ENCODE assay signal across 1 cellular context in genomic region chr14:54902521-54903420, GRCh38.
TF ChIP-seq lines count a peak whose summit lies in the region.

GCH1 (minus strand) TSS chr14:54902826; CDS start chr14:54902663, 163 bp downstream.

TF ChIP-seq in GM12878, 131 proteins besides CTCF, POLR2A, EP300 and RAD21 (continued from another document):
- TF ChIP-seq KAT2A (conservative IDR thresholded peaks at IDR 0.05; ENCODE audit: control insufficient read depth, low read depth, low read length), result no peak
- TF ChIP-seq TBL1XR1 (IDR thresholded peaks at IDR 0.05; ENCODE audit: low read depth, low read length), result no peak
- TF ChIP-seq IRF3 (IDR thresholded peaks at IDR 0.05), result no peak
- TF ChIP-seq MEF2A (IDR thresholded peaks at IDR 0.05; ENCODE audit: insufficient read depth, low read depth, low read length), result no peak
- TF ChIP-seq CBX3 (IDR thresholded peaks at IDR 0.05; ENCODE audit: borderline replicate concordance, low read depth), result no peak
- TF ChIP-seq BHLHE40 (IDR thresholded peaks at IDR 0.05; ENCODE audit: borderline replicate concordance in 1 of 2, low read depth in 2 of 2, low read length in 1 of 2), result peak in 1 of 2 experiments; percentile 32; a peak in 1 of 4 replicates
- TF ChIP-seq ZNF207 (IDR thresholded peaks at IDR 0.05; ENCODE audit: borderline replicate concordance), result no peak; the same call in 1 of the 2 replicates
- TF ChIP-seq HDAC2 (IDR thresholded peaks at IDR 0.05), result no peak
- no peak for TF ChIP-seq ELK1 (IDR thresholded peaks at IDR 0.05; ENCODE audit: low read depth, low read length)
- TF ChIP-seq CEBPZ (IDR thresholded peaks at IDR 0.05; ENCODE audit: low read depth, low read length), result no peak
- peak; percentile 58; the same call in 1 of the 2 replicates for TF ChIP-seq TAF1 (IDR thresholded peaks at IDR 0.05; ENCODE audit: borderline replicate concordance, low read depth, low read length)
- TF ChIP-seq RBBP5 (conservative IDR thresholded peaks at IDR 0.05), result no peak
- TF ChIP-seq GATAD2B (conservative IDR thresholded peaks at IDR 0.05; ENCODE audit: low read depth), result peak; percentile 57; the same call in 1 of the 2 replicates
- no peak for TF ChIP-seq SMC3 (IDR thresholded peaks at IDR 0.05; ENCODE audit: borderline replicate concordance, low read length)
- no peak for TF ChIP-seq SPI1 (IDR thresholded peaks at IDR 0.05; ENCODE audit: borderline replicate concordance, insufficient read depth, low read depth, low read length)
- no peak for TF ChIP-seq CHD4 (IDR thresholded peaks at IDR 0.05)
- no peak for TF ChIP-seq CEBPB (IDR thresholded peaks at IDR 0.05; ENCODE audit: borderline replicate concordance in 1 of 2, low read depth in 2 of 2, low read length in 2 of 2)
- no peak for TF ChIP-seq BCLAF1 (IDR thresholded peaks at IDR 0.05)
- TF ChIP-seq EZH2 (IDR thresholded peaks at IDR 0.05; ENCODE audit: borderline replicate concordance, control insufficient read depth, low read depth, low read length), result no peak
- TF ChIP-seq FOXM1 (IDR thresholded peaks at IDR 0.05; ENCODE audit: low read depth, low read length), result no peak
- no peak for TF ChIP-seq HDAC6 (IDR thresholded peaks at IDR 0.05; ENCODE audit: unreplicated experiment)
- no peak for TF ChIP-seq STAT3 (IDR thresholded peaks at IDR 0.05; ENCODE audit: low read depth, low read length)
- TF ChIP-seq MYC (IDR thresholded peaks at IDR 0.05; ENCODE audit: insufficient read depth, insufficient read length, insufficient replicate concordance, low read length, severe bottlenecking), result no peak
- TF ChIP-seq SMARCA5 (IDR thresholded peaks at IDR 0.05), result no peak
- TF ChIP-seq TARDBP (IDR thresholded peaks at IDR 0.05; ENCODE audit: borderline replicate concordance), result no peak
- no peak for TF ChIP-seq RB1 (IDR thresholded peaks at IDR 0.05; ENCODE audit: borderline replicate concordance)
- TF ChIP-seq ETV6 (conservative IDR thresholded peaks at IDR 0.05 in 1 of 2, IDR thresholded peaks at IDR 0.05 in 1 of 2; ENCODE audit: borderline replicate concordance in 1 of 2, low read depth in 1 of 2), result no peak
- TF ChIP-seq TCF7 (IDR thresholded peaks at IDR 0.05; ENCODE audit: borderline replicate concordance), result no peak
- TF ChIP-seq ZNF622 (IDR thresholded peaks at IDR 0.05), result no peak
- TF ChIP-seq NFYA (IDR thresholded peaks at IDR 0.05; ENCODE audit: borderline replicate concordance, low read depth, low read length), result no peak
- TF ChIP-seq SRF (IDR thresholded peaks at IDR 0.05; ENCODE audit: low read depth in 2 of 2, low read length in 2 of 2), result peak; percentile 29 to 49; a peak in 1 of 4 replicates
- 0 out of 2 replicates have a peak, but pooled peaks have one; percentile 16 for TF ChIP-seq STAT1 (conservative IDR thresholded peaks at IDR 0.05)
- TF ChIP-seq HCFC1 (IDR thresholded peaks at IDR 0.05; ENCODE audit: low read length), result no peak
- TF ChIP-seq CBFB (IDR thresholded peaks at IDR 0.05; ENCODE audit: low read depth), result peak; percentile 64; the same call in 1 of the 2 replicates
- peak; percentile 89; the same call in 1 of the 2 replicates for TF ChIP-seq PML (IDR thresholded peaks at IDR 0.05; ENCODE audit: low read length)
- no peak for TF ChIP-seq CBX5 (IDR thresholded peaks at IDR 0.05; ENCODE audit: low read depth)
- peak; percentile 65; the same call in 1 of the 2 replicates for TF ChIP-seq CREB1 (IDR thresholded peaks at IDR 0.05; ENCODE audit: low read depth)
- TF ChIP-seq IRF4 (IDR thresholded peaks at IDR 0.05; ENCODE audit: low read depth, low read length), result no peak
- no peak for TF ChIP-seq GABPA (IDR thresholded peaks at IDR 0.05; ENCODE audit: low read depth)
- TF ChIP-seq E2F8 (IDR thresholded peaks at IDR 0.05; ENCODE audit: low read depth, partially characterized antibody), result no peak
- no peak for TF ChIP-seq SKIL (IDR thresholded peaks at IDR 0.05; ENCODE audit: low read depth, poor library complexity, severe bottlenecking)
- no peak for TF ChIP-seq SUPT20H (IDR thresholded peaks at IDR 0.05; ENCODE audit: borderline replicate concordance, control insufficient read depth, low read depth, low read length)
- TF ChIP-seq CHD2 (IDR thresholded peaks at IDR 0.05; ENCODE audit: borderline replicate concordance, low read depth, low read length), result no peak
- no peak for TF ChIP-seq MLLT1 (IDR thresholded peaks at IDR 0.05)
- TF ChIP-seq CREM (IDR thresholded peaks at IDR 0.05; ENCODE audit: low read depth), result peak; percentile 60; the same call in 1 of the 2 replicates
- no peak for TF ChIP-seq USF1 (IDR thresholded peaks at IDR 0.05; ENCODE audit: borderline replicate concordance, extremely low read length, insufficient read depth, low read depth, low read length)
TF ChIP-seq in GM12878: peak in this region for 30.
